Comparison of ENCODE assay signal across 20 cellular contexts in the genomic region with DNA sequence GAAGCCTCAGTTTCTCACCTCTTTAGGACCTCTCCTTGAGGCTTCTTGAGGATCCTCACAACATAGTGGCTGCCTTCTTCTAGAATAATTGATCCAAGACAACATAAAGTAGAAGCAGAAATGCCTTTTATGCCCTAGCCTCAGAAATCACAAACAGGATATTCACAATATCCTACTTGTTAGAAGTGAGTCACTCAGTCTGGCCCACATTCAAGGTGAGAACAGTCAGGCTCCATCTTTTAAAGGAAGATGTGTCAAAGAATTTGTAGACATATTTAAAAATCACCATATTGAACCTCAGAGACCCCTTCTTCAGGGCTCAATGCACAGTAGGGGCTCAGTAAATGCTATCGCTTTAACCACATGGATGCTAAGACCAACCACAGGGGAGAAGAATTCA. TPM values are rescaled to one million over a fixed set of nuclear protein-coding genes. Genes with fewer than 3 reads are reported as not detected.
DNase-seq lines count a peak whose midpoint lies in the region; ATAC-seq and TF ChIP-seq lines count a peak whose summit lies in the region.
"Had no signal": no experiment of that assay in that cellular context is flagged by ENCODE, and none has a peak within 500 bp of the region (broad histone marks: within the 10 kb centered on the region; RNA-seq: fewer than 3 reads in every experiment).

No MANE protein-coding gene starts in this region.

- no peaks in the 10 kb centered on the region for H3K4me1 ChIP-seq in PC-3 (ENCODE audit: insufficient read depth, low read length)

- H3K27me3 ChIP-seq in PC-3 (ENCODE audit: low read length) = peaks cover 26% of the 10 kb centered on the region

- H3K9ac ChIP-seq in PC-3 (ENCODE audit: low read length) = no peak overlapping the region

- no peak overlapping the region for H3K4me3 ChIP-seq in PC-3 (ENCODE audit: low read length)
- H3K4me3 ChIP-seq: GM12878 had no signal

- no peaks in the 10 kb centered on the region for H4K20me1 ChIP-seq in PC-3 (ENCODE audit: low read length)

- H3K27ac Mint-ChIP-seq in T-helper 17 cell (peak overlapping the region; percentile 90), memory B cell (peak overlapping the region; percentile 72)
- peak overlapping the region; percentile 15 to 65 for H3K27ac Mint-ChIP-seq in effector memory CD8-positive, alpha-beta T cell

- no peak overlapping the region for H3K4me2 ChIP-seq in PC-3 (ENCODE audit: low read length)

- H3K4me1 Mint-ChIP-seq in T-helper 17 cell (peaks cover 13% of the 10 kb centered on the region), memory B cell (peaks cover 14% of the 10 kb centered on the region)
- peaks cover 14 to 26% of the 10 kb centered on the region in 2 donors for H3K4me1 Mint-ChIP-seq in effector memory CD8-positive, alpha-beta T cell (ENCODE audit: low read depth in 2 of 2)

- DNase-seq in PC-3 (peak; percentile 32), T-helper 17 cell (no peak), memory B cell (ENCODE audit: low spot score in 2 of 2) (no peak), globus pallidus (ENCODE audit: low spot score) (no peak), HuH-7.5 (ENCODE audit: low spot score) (no peak)
- DNase-seq in effector memory CD8-positive, alpha-beta T cell = no peak
- no peak for DNase-seq in activated naive CD4-positive, alpha-beta T cell treated with anti-CD3 and anti-CD28 coated beads, Interleukin-2, amount 50 U/mL, for 16 hours
- DNase-seq: CD4-positive, CD25-positive, alpha-beta regulatory T cell; COR-L47; DMS 273 treated with DMSO at 0.1 percent for 48 hours; DND-41; H7; Karpas-422; NCI-H1694 treated with DMSO at 0.1 percent for 48 hours; NCI-H2107; NCI-H446 treated with DMSO at 0.1 percent for 48 hours; NCI-H526 treated with DMSO at 0.1 percent for 48 hours; OCI-M1; SHP77 had no signal

- TF ChIP-seq CTCF in PC-3 (conservative IDR thresholded peaks at IDR 0.05; ENCODE audit: low read depth, low read length) = no peak

- H3K27me3 Mint-ChIP-seq in T-helper 17 cell = no peaks in the 10 kb centered on the region
- no peaks in the 10 kb centered on the region for H3K27me3 Mint-ChIP-seq in effector memory CD8-positive, alpha-beta T cell
- no peaks in the 10 kb centered on the region for H3K27me3 Mint-ChIP-seq in memory B cell
- H3K27me3 Mint-ChIP-seq: CD4-positive, CD25-positive, alpha-beta regulatory T cell had no signal

- H3K9me2 ChIP-seq in PC-3 (replicated peaks; ENCODE audit: low read length) = no peaks in the 10 kb centered on the region

- no peak overlapping the region for H3K4me3 Mint-ChIP-seq in T-helper 17 cell
- H3K4me3 Mint-ChIP-seq in effector memory CD8-positive, alpha-beta T cell = no peak overlapping the region
- H3K4me3 Mint-ChIP-seq in memory B cell = no peak overlapping the region
- H3K4me3 Mint-ChIP-seq: CD4-positive, CD25-positive, alpha-beta regulatory T cell had no signal

- ATAC-seq in PC-3 = 0 out of 2 replicates have a peak, but pooled peaks have one; percentile 37
- no peak for ATAC-seq in T-helper 17 cell
- ATAC-seq in effector memory CD8-positive, alpha-beta T cell (replicated peaks) = no peak
- no peak for ATAC-seq in memory B cell (ENCODE audit: low read depth)
- ATAC-seq: GM12878 had no signal

- H3K79me2 ChIP-seq in PC-3 (ENCODE audit: low read length) = no peaks in the 10 kb centered on the region

- H3K36me3 Mint-ChIP-seq in T-helper 17 cell (ENCODE audit: low read depth) (peaks cover 28% of the 10 kb centered on the region), memory B cell (peaks cover 60% of the 10 kb centered on the region)
- H3K36me3 Mint-ChIP-seq in effector memory CD8-positive, alpha-beta T cell (ENCODE audit: insufficient read depth) = peaks cover 85% of the 10 kb centered on the region

- no peaks in the 10 kb centered on the region for H3K36me3 ChIP-seq in PC-3 (ENCODE audit: low read depth, low read length)

- no TSS peak for BruUV-seq in PC-3 (replicated peaks; lab: Mats Ljungman, UMichigan)

- H2AFZ ChIP-seq in PC-3 (ENCODE audit: low read length) = no peak overlapping the region

- H3K9me3 ChIP-seq in PC-3 (ENCODE audit: low read length) (no peaks in the 10 kb centered on the region), T-helper 17 cell (ENCODE audit: control insufficient read depth, low read length, poor library complexity, severe bottlenecking) (no peaks in the 10 kb centered on the region)

- H3K9me3 Mint-ChIP-seq in effector memory CD8-positive, alpha-beta T cell = no peaks in the 10 kb centered on the region
- H3K9me3 Mint-ChIP-seq in memory B cell = peaks cover 3% of the 10 kb centered on the region

- intact Hi-C loops in PC-3 (cut with micrococcal nuclease) = no loop called here

- no peaks in the 10 kb centered on the region for H3F3A ChIP-seq in PC-3 (ENCODE audit: low read length, unreplicated experiment)

- POLR2A ChIA-PET in PC-3 (lab: Charles Lee; ENCODE audit: unreplicated experiment) = no interaction called here

- no peak overlapping the region for H3K27ac ChIP-seq in PC-3 (ENCODE audit: low read length)

- CTCF ChIA-PET in PC-3 (lab: Charles Lee) = no interaction called here

RNA-seq across cellular contexts. Expression of gene FAM83D, which starts 20.8 kb away (rescaled TPM):
- 69.6 and 81.4 TPM in 2 replicates for total RNA-seq in PC-3 (2014; rRNA removed)
- 1 to 10 TPM; 2.1 to 3.3 TPM for total RNA-seq in T-helper 17 cell

RNA-seq across cellular contexts. Expression of gene DHX35, which starts 56.8 kb away (rescaled TPM):
- 10.1 and 12.0 TPM in 2 replicates for total RNA-seq in PC-3 (2014; rRNA removed)
- 1 to 10 TPM; 8.0 to 9.9 TPM for total RNA-seq in T-helper 17 cell

Comparison
In these comparisons a context has a peak if more than half of its experiments do, and no peak if none do; other contexts are left out.
1. H3K27ac Mint-ChIP-seq: peak in every context shown above with its lines; median percentile 90 in T-helper 17 cell; 72 in memory B cell; 40 in effector memory CD8-positive, alpha-beta T cell.
2. RNA of gene FAM83D, which starts 20.8 kb away (total RNA-seq): 69.6 to 81.4 TPM in PC-3; 2.1 to 3.3 TPM in T-helper 17 cell; every median in the first group is over 10 times any median in the second.